In genomic region chr9:86741311-86742215, GRCh38 we compare ENCODE assay signal across 11 cellular contexts.
DNase-seq lines count a peak whose midpoint lies in the region; ATAC-seq and TF ChIP-seq lines count a peak whose summit lies in the region.
"Had no signal": no experiment of that assay in that cellular context is flagged by ENCODE, and none has a peak within 500 bp of the region (broad histone marks: within the 10 kb centered on the region; RNA-seq: fewer than 3 reads in every experiment).

No MANE protein-coding gene starts in this region.

- POLR2A ChIA-PET in PC-9 (lab: Charles Lee; ENCODE audit: unreplicated experiment): interaction anchor here (0.6 to 1.4 kb wide), 6 partner anchors 10 to 80 kb away, joined by 3 to 9 read pairs (median 4); no protein-coding TSS in a partner anchor
- POLR2A ChIA-PET in activated CD8-positive, alpha-beta T cell treated with anti-CD3 and anti-CD28 coated beads, Interleukin-2, amount 10 ng/mL, durations not matched to agents 7 days and 5 days (lab: Charles Lee): no interaction called here

- TF ChIP-seq CTCF in PC-9 (conservative IDR thresholded peaks at IDR 0.05): peak; percentile 30; the same call in 1 of the 2 replicates

- no peak overlapping the region for H3K4me3 ChIP-seq in PC-9

- H3K9me2 ChIP-seq in PC-9 (ENCODE audit: insufficient read depth): no peaks in the 10 kb centered on the region

- no peak overlapping the region for H3K4me3 Mint-ChIP-seq in activated naive CD4-positive, alpha-beta T cell treated with anti-CD3 and anti-CD28 coated beads, Interleukin-2, amount 10 ng/mL, durations not matched to agents 7 days and 5 days
- no peak overlapping the region for H3K4me3 Mint-ChIP-seq in activated CD8-positive, alpha-beta T cell treated with anti-CD3 and anti-CD28 coated beads, Interleukin-2, amount 10 ng/mL, durations not matched to agents 7 days and 5 days

- DNase-seq in Daoy (ENCODE audit: low read depth) (peak; percentile 90), PC-9 (peak; percentile 90 to 100), fibroblast of gingiva (ENCODE audit: low read depth) (peak; percentile 32), mucosa of gallbladder (ENCODE audit: low spot score) (peak; percentile 56), NCI-H2081 treated with DMSO at 0.1 percent for 48 hours (lab: John Stamatoyannopoulos, UW) (no peak), AML-193 (lab: John Stamatoyannopoulos, UW) (no peak)
- DNase-seq in activated naive CD4-positive, alpha-beta T cell treated with anti-CD3 and anti-CD28 coated beads, Interleukin-2, amount 10 ng/mL, durations not matched to agents 7 days and 5 days: no peak
- no peak for DNase-seq in activated CD8-positive, alpha-beta T cell treated with anti-CD3 and anti-CD28 coated beads, Interleukin-2, amount 10 ng/mL, durations not matched to agents 7 days and 5 days
- DNase-seq: cortex of kidney, NCI-H1105, WERI-Rb-1 had no signal

- no peaks in the 10 kb centered on the region for H3K9me3 Mint-ChIP-seq in activated naive CD4-positive, alpha-beta T cell treated with anti-CD3 and anti-CD28 coated beads, Interleukin-2, amount 10 ng/mL, durations not matched to agents 7 days and 5 days
- H3K9me3 Mint-ChIP-seq in activated CD8-positive, alpha-beta T cell treated with anti-CD3 and anti-CD28 coated beads, Interleukin-2, amount 10 ng/mL, durations not matched to agents 7 days and 5 days (ENCODE audit: insufficient read depth): no peaks in the 10 kb centered on the region

- no peak overlapping the region for H2AFZ ChIP-seq in PC-9

- H3K27ac Mint-ChIP-seq in activated naive CD4-positive, alpha-beta T cell treated with anti-CD3 and anti-CD28 coated beads, Interleukin-2, amount 10 ng/mL, durations not matched to agents 7 days and 5 days: no peak overlapping the region
- H3K27ac Mint-ChIP-seq in activated CD8-positive, alpha-beta T cell treated with anti-CD3 and anti-CD28 coated beads, Interleukin-2, amount 10 ng/mL, durations not matched to agents 7 days and 5 days: no peak overlapping the region

- no peaks in the 10 kb centered on the region for H3K27me3 ChIP-seq in PC-9 (ENCODE audit: insufficient read depth, low read depth)

- peaks cover 37% of the 10 kb centered on the region for H3K4me1 ChIP-seq in PC-9 (replicated peaks; ENCODE audit: insufficient read depth)

- no peaks in the 10 kb centered on the region for H4K20me1 ChIP-seq in PC-9 (ENCODE audit: insufficient read depth)

- H3K4me2 ChIP-seq in PC-9: peak overlapping the region; percentile 72

- CTCF ChIA-PET in PC-9 (lab: Charles Lee): interaction anchor here (0.6 to 1.1 kb wide), 2 partner anchors 20 to 50 kb away, joined by 3 read pairs; no protein-coding TSS in a partner anchor
- CTCF ChIA-PET in activated naive CD4-positive, alpha-beta T cell treated with anti-CD3 and anti-CD28 coated beads, Interleukin-2, amount 10 ng/mL, durations not matched to agents 7 days and 5 days (lab: Charles Lee): no interaction called here
- CTCF ChIA-PET in activated CD8-positive, alpha-beta T cell treated with anti-CD3 and anti-CD28 coated beads, Interleukin-2, amount 10 ng/mL, durations not matched to agents 7 days and 5 days (lab: Charles Lee): no interaction called here

- ATAC-seq in activated CD8-positive, alpha-beta T cell treated with anti-CD3 and anti-CD28 coated beads, Interleukin-2, amount 10 ng/mL, durations not matched to agents 7 days and 5 days: no peak

- no peaks in the 10 kb centered on the region for H3K4me1 Mint-ChIP-seq in activated naive CD4-positive, alpha-beta T cell treated with anti-CD3 and anti-CD28 coated beads, Interleukin-2, amount 10 ng/mL, durations not matched to agents 7 days and 5 days
- no peaks in the 10 kb centered on the region for H3K4me1 Mint-ChIP-seq in activated CD8-positive, alpha-beta T cell treated with anti-CD3 and anti-CD28 coated beads, Interleukin-2, amount 10 ng/mL, durations not matched to agents 7 days and 5 days (ENCODE audit: low read depth)

- peak overlapping the region; percentile 85 for H3K27ac ChIP-seq in PC-9
- H3K27ac ChIP-seq: WERI-Rb-1 had no signal

- peaks cover 13% of the 10 kb centered on the region for H3F3A ChIP-seq in PC-9 (ENCODE audit: insufficient read depth, low read depth)

- peaks cover 14% of the 10 kb centered on the region for H3K9me3 ChIP-seq in PC-9 (ENCODE audit: insufficient read depth, low read depth)

- intact Hi-C loops in PC-9 (cut with micrococcal nuclease; ENCODE audit: unreplicated experiment): loop anchor here (1.0 to 10.0 kb wide), 6 partner anchors 9 to 583 kb away; partner anchors contain the start of gene GAS1

- peaks cover 5% of the 10 kb centered on the region for H3K27me3 Mint-ChIP-seq in activated naive CD4-positive, alpha-beta T cell treated with anti-CD3 and anti-CD28 coated beads, Interleukin-2, amount 10 ng/mL, durations not matched to agents 7 days and 5 days
- H3K27me3 Mint-ChIP-seq in activated CD8-positive, alpha-beta T cell treated with anti-CD3 and anti-CD28 coated beads, Interleukin-2, amount 10 ng/mL, durations not matched to agents 7 days and 5 days (ENCODE audit: low read depth): no peaks in the 10 kb centered on the region

- no peaks in the 10 kb centered on the region for H3K79me2 ChIP-seq in PC-9 (ENCODE audit: low read depth)

- TSS peak; percentile 45 for BruUV-seq in PC-9 (replicated peaks; lab: Mats Ljungman, UMichigan)

- no peaks in the 10 kb centered on the region for H3K36me3 Mint-ChIP-seq in activated naive CD4-positive, alpha-beta T cell treated with anti-CD3 and anti-CD28 coated beads, Interleukin-2, amount 10 ng/mL, durations not matched to agents 7 days and 5 days
- H3K36me3 Mint-ChIP-seq in activated CD8-positive, alpha-beta T cell treated with anti-CD3 and anti-CD28 coated beads, Interleukin-2, amount 10 ng/mL, durations not matched to agents 7 days and 5 days (ENCODE audit: low read depth): no peaks in the 10 kb centered on the region

- H3K36me3 ChIP-seq in PC-9 (ENCODE audit: low read depth): no peaks in the 10 kb centered on the region
- H3K36me3 ChIP-seq: WERI-Rb-1 had no signal

Comparison
In these comparisons a context has a peak if more than half of its experiments do, and no peak if none do; other contexts are left out.
1. DNase-seq: peak in Daoy (single experiment), PC-9 (2 of 2), fibroblast of gingiva (single experiment) and mucosa of gallbladder (single experiment); none in NCI-H2081 treated with DMSO at 0.1 percent for 48 hours (single experiment), AML-193 (0 of 2), activated naive CD4-positive, alpha-beta T cell treated with anti-CD3 and anti-CD28 coated beads, Interleukin-2, amount 10 ng/mL, durations not matched to agents 7 days and 5 days (single experiment) and activated CD8-positive, alpha-beta T cell treated with anti-CD3 and anti-CD28 coated beads, Interleukin-2, amount 10 ng/mL, durations not matched to agents 7 days and 5 days (single experiment).